In genomic region chrX:119759333-119759766, GRCh38 we compare ENCODE assay signal across 10 cellular contexts. TPM values are rescaled to one million over a fixed set of nuclear protein-coding genes. Genes with fewer than 3 reads are reported as not detected.
DNase-seq lines count a peak whose midpoint lies in the region; ATAC-seq and TF ChIP-seq lines count a peak whose summit lies in the region.
"Had no signal": no experiment of that assay in that cellular context is flagged by ENCODE, and none has a peak within 500 bp of the region (broad histone marks: within the 10 kb centered on the region; RNA-seq: fewer than 3 reads in every experiment).

No MANE protein-coding gene starts in this region.

- H3K36me3 ChIP-seq in CD4-positive, CD25-positive, alpha-beta regulatory T cell (ENCODE audit: control insufficient read depth, insufficient read depth, low read length) = no peaks in the 10 kb centered on the region
- no peaks in the 10 kb centered on the region for H3K36me3 ChIP-seq in effector memory CD4-positive, alpha-beta T cell (ENCODE audit: control insufficient read depth, insufficient read depth, low read length)

- peaks cover 17 to 46% (median 23%) of the 10 kb centered on the region in 4 donors for H3K4me1 Mint-ChIP-seq in CD4-positive, CD25-positive, alpha-beta regulatory T cell
- H3K4me1 Mint-ChIP-seq in osteocyte (ENCODE audit: unreplicated experiment) = peaks cover 28% of the 10 kb centered on the region

- no peaks in the 10 kb centered on the region for H3K27me3 Mint-ChIP-seq in CD4-positive, CD25-positive, alpha-beta regulatory T cell
- H3K27me3 Mint-ChIP-seq in osteocyte (ENCODE audit: unreplicated experiment) = no peaks in the 10 kb centered on the region

- no peak for DNase-seq in CD4-positive, CD25-positive, alpha-beta regulatory T cell
- DNase-seq in HL-60 (ENCODE audit: low read depth in 1 of 2, low spot score in 1 of 2) (no peak), osteocyte (ENCODE audit: extremely low spot score, unreplicated experiment) (no peak), NCI-H526 treated with DMSO at 0.1 percent for 48 hours (lab: John Stamatoyannopoulos, UW) (no peak), NCI-H1105 (lab: John Stamatoyannopoulos, UW) (no peak), NAMALWA (ENCODE audit: low spot score) (no peak)
- no peak for DNase-seq in effector memory CD4-positive, alpha-beta T cell

- no peaks in the 10 kb centered on the region for H3K27me3 ChIP-seq in CD4-positive, CD25-positive, alpha-beta regulatory T cell (ENCODE audit: control insufficient read depth, insufficient read depth, low read length)
- no peaks in the 10 kb centered on the region for H3K27me3 ChIP-seq in HL-60 (ENCODE audit: insufficient read depth, poor library complexity, severe bottlenecking)
- H3K27me3 ChIP-seq in effector memory CD4-positive, alpha-beta T cell (replicated peaks; ENCODE audit: control insufficient read depth, insufficient read depth, low read length, poor library complexity, severe bottlenecking) = no peaks in the 10 kb centered on the region

- no peak overlapping the region for H3K27ac Mint-ChIP-seq in CD4-positive, CD25-positive, alpha-beta regulatory T cell
- no peak overlapping the region for H3K27ac Mint-ChIP-seq in osteocyte (ENCODE audit: unreplicated experiment)

- H3K4me1 ChIP-seq in CD4-positive, CD25-positive, alpha-beta regulatory T cell (ENCODE audit: control insufficient read depth, insufficient read depth, low read length, poor library complexity, severe bottlenecking) = peaks cover 39% of the 10 kb centered on the region
- peaks cover 30% of the 10 kb centered on the region for H3K4me1 ChIP-seq in effector memory CD4-positive, alpha-beta T cell (ENCODE audit: control insufficient read depth, insufficient read depth, low read length, poor library complexity, severe bottlenecking)

- no peak for TF ChIP-seq CTCF in HL-60 (IDR thresholded peaks at IDR 0.05; ENCODE audit: insufficient read depth, low read length)
- no peak for TF ChIP-seq CTCF in osteocyte (IDR thresholded peaks at IDR 0.05)

- H3K36me3 Mint-ChIP-seq in CD4-positive, CD25-positive, alpha-beta regulatory T cell = no peaks in the 10 kb centered on the region
- no peaks in the 10 kb centered on the region for H3K36me3 Mint-ChIP-seq in osteocyte (ENCODE audit: unreplicated experiment)

- ATAC-seq in CD4-positive, CD25-positive, alpha-beta regulatory T cell (ENCODE audit: low read depth in 2 of 2) = no peak
- no peak for ATAC-seq in HG02571 (IDR thresholded peaks at IDR 0.05; ENCODE audit: unreplicated experiment)

- no peaks in the 10 kb centered on the region for H3K9me3 Mint-ChIP-seq in CD4-positive, CD25-positive, alpha-beta regulatory T cell
- no peaks in the 10 kb centered on the region for H3K9me3 Mint-ChIP-seq in osteocyte (ENCODE audit: unreplicated experiment)

- H3K4me3 Mint-ChIP-seq in CD4-positive, CD25-positive, alpha-beta regulatory T cell = peak overlapping the region; percentile 52 to 77 (median 60)
- peak overlapping the region; percentile 48 for H3K4me3 Mint-ChIP-seq in osteocyte (ENCODE audit: unreplicated experiment)

- H3K9me3 ChIP-seq in CD4-positive, CD25-positive, alpha-beta regulatory T cell (ENCODE audit: control insufficient read depth in 2 of 2, low read length in 2 of 2) = no peaks in the 10 kb centered on the region
- no peaks in the 10 kb centered on the region for H3K9me3 ChIP-seq in effector memory CD4-positive, alpha-beta T cell (ENCODE audit: control insufficient read depth, low read length)
- H3K9me3 ChIP-seq: mucosa of descending colon had no signal

- H3K4me3 ChIP-seq in CD4-positive, CD25-positive, alpha-beta regulatory T cell (ENCODE audit: low read depth, low read length) = no peak overlapping the region
- peak overlapping the region; percentile 74 for H3K4me3 ChIP-seq in HL-60 (replicated peaks; ENCODE audit: insufficient read depth, low read length)
- peak overlapping the region; percentile 64 for H3K4me3 ChIP-seq in effector memory CD4-positive, alpha-beta T cell (ENCODE audit: insufficient read depth, low read depth, low read length, poor library complexity, severe bottlenecking)

- H3K27ac ChIP-seq in CD4-positive, CD25-positive, alpha-beta regulatory T cell (ENCODE audit: insufficient read depth, low read length, poor library complexity, severe bottlenecking) = no peak overlapping the region
- peak overlapping the region; percentile 87 for H3K27ac ChIP-seq in HL-60 (replicated peaks)
- peak overlapping the region; percentile 61 for H3K27ac ChIP-seq in effector memory CD4-positive, alpha-beta T cell (ENCODE audit: insufficient read depth, low read length, poor library complexity, severe bottlenecking)
- H3K27ac ChIP-seq: epithelial cell of prostate had no signal

RNA-seq across cellular contexts. Expression of gene SOWAHD, which starts 1.0 kb away (rescaled TPM):
- total RNA-seq in CD4-positive, CD25-positive, alpha-beta regulatory T cell = not detected
- polyA plus RNA-seq in CD4-positive, CD25-positive, alpha-beta regulatory T cell = under 1 TPM; 0.38 to 0.52 (median 0.46) TPM
- 1.1 and 1.5 TPM in 2 replicates for total RNA-seq in osteocyte

RNA-seq across cellular contexts. Expression of gene RPL39, which starts 32.1 kb away (rescaled TPM):
- 2,712 TPM for total RNA-seq in CD4-positive, CD25-positive, alpha-beta regulatory T cell
- polyA plus RNA-seq in CD4-positive, CD25-positive, alpha-beta regulatory T cell = 1,000 to 10,000 TPM; 3,971 to 5,634 (median 4,678) TPM
- 1,616 and 1,617 TPM in 2 replicates for total RNA-seq in osteocyte
